In genomic region chr2:169877406-169877805, GRCh38 we compare ENCODE assay signal across 9 cellular contexts. TPM values are rescaled to one million over a fixed set of nuclear protein-coding genes. Genes with fewer than 3 reads are reported as not detected.
A peak's percentile ranks its signal among the peaks of the same experiment; 100 is the strongest.
DNase-seq lines count a peak whose midpoint lies in the region; ATAC-seq, FAIRE-seq and TF ChIP-seq lines count a peak whose summit lies in the region.
"Had no signal": no experiment of that assay in that cellular context is flagged by ENCODE, and none has a peak within 500 bp of the region (broad histone marks: within the 10 kb centered on the region; RNA-seq: fewer than 3 reads in every experiment).

No MANE protein-coding gene starts in this region.

- TF ChIP-seq RAD21 in Ishikawa (IDR thresholded peaks at IDR 0.05; ENCODE audit: low read depth) = peak; percentile 22; the same call in 1 of the 2 replicates
- TF ChIP-seq RAD21 in K562 (CRISPR knock-in tag; conservative IDR thresholded peaks at IDR 0.05 in 1 of 2, IDR thresholded peaks at IDR 0.05 in 1 of 2) = peak; percentile 71 to 91
- TF ChIP-seq RAD21 in liver (IDR thresholded peaks at IDR 0.05) = peak; percentile 80 to 82

- no peak for FAIRE-seq in K562 (lab: Jason Lieb, UNC)

- H4K20me1 ChIP-seq in K562 (replicated peaks; ENCODE audit: control insufficient read depth, insufficient read depth, low read length) = no peaks in the 10 kb centered on the region

- no peak overlapping the region for H3K9ac ChIP-seq in K562 (ENCODE audit: insufficient read depth in 1 of 2, low read depth in 2 of 2, low read length in 2 of 2)
- no peak overlapping the region for H3K9ac ChIP-seq in liver (ENCODE audit: low read depth in 1 of 2, low read length in 2 of 2)

- BruUV-seq in K562 (replicated peaks; lab: Mats Ljungman, UMichigan) = no TSS peak

- TF ChIP-seq POLR2A in K562 (conservative IDR thresholded peaks at IDR 0.05) = no peak

- POLR2A ChIA-PET in K562 (lab: Yijun Ruan, JAX) = interaction anchor here (0.7 to 2.5 kb wide), 10 partner anchors 9 to 62 kb away, joined by 3 to 16 read pairs (median 4); partner anchors contain the start of genes METTL5 and UBR3

- CTCF ChIA-PET in K562 (lab: Yijun Ruan, JAX; ENCODE audit: low intra/inter-chr PET ratio) = interaction anchor here (0.6 to 3.1 kb wide), 6 partner anchors 50 to 425 kb away, joined by 3 to 57 read pairs (median 5); partner anchors contain the start of genes METTL5 and UBR3

- no peak overlapping the region for H3K27ac ChIP-seq in K562 (ENCODE audit: extremely low read depth, low read depth, low read length)
- H3K27ac ChIP-seq in liver (ENCODE audit: low read depth in 1 of 2, low read length in 2 of 2) = no peak overlapping the region

- ATAC-seq in K562 (peak; percentile 86), GM18873 (IDR thresholded peaks at IDR 0.05; ENCODE audit: low FRiP score, unreplicated experiment) (no peak), HG03439 (IDR thresholded peaks at IDR 0.05; ENCODE audit: unreplicated experiment) (no peak)

- intact Hi-C loops in K562 (cut with micrococcal nuclease) = loop anchor here (1.0 to 2.0 kb wide), 3 partner anchors 49 to 425 kb away; no protein-coding TSS in a partner anchor

- H3K79me2 ChIP-seq in K562 (ENCODE audit: control insufficient read depth, insufficient read depth, low read length) = peaks cover 12% of the 10 kb centered on the region; the same call in 1 of the 3 replicates

- peaks cover 38% of the 10 kb centered on the region; the same call in 2 of the 3 replicates for H3K36me3 ChIP-seq in K562 (ENCODE audit: control insufficient read depth, insufficient read depth, low read length)
- H3K36me3 ChIP-seq in liver (ENCODE audit: control insufficient read depth in 4 of 4, insufficient read depth in 3 of 4, low read depth in 1 of 4, low read length in 3 of 4) = peaks cover 0 to 5% (median under 1%) of the 10 kb centered on the region in 4 donors

- no peak overlapping the region for H3K4me3 ChIP-seq in K562
- H3K4me3 ChIP-seq in liver (ENCODE audit: low read depth in 1 of 3, low read length in 3 of 3) = no peak overlapping the region

- TF ChIP-seq CTCF in K562 (IDR thresholded peaks at IDR 0.05 in 2 of 3, conservative IDR thresholded peaks at IDR 0.05 in 1 of 3; ENCODE audit: insufficient read depth in 2 of 3, low read depth in 1 of 3, low read length in 3 of 3) = peak; percentile 53 to 79 (median 68); a peak in 5 of 6 replicates
- TF ChIP-seq CTCF in liver (IDR thresholded peaks at IDR 0.05; ENCODE audit: low read depth, low read length, missing input control) = peak; percentile 49

- no peaks in the 10 kb centered on the region for H3K4me1 ChIP-seq in K562 (replicated peaks in 1 of 2; ENCODE audit: control insufficient read depth in 2 of 2, insufficient read depth in 2 of 2, low read length in 2 of 2)
- H3K4me1 ChIP-seq in liver (ENCODE audit: control insufficient read depth in 4 of 4, insufficient read depth in 4 of 4, low read length in 3 of 4) = no peaks in the 10 kb centered on the region

- no peak for TF ChIP-seq EP300 in Ishikawa (IDR thresholded peaks at IDR 0.05; ENCODE audit: borderline replicate concordance)
- no peak for TF ChIP-seq EP300 in K562 (IDR thresholded peaks at IDR 0.05; ENCODE audit: low read length)

- H3K9me3 ChIP-seq in K562 (replicated peaks; ENCODE audit: control insufficient read depth, insufficient read depth, low read depth, low read length) (no peaks in the 10 kb centered on the region), liver (ENCODE audit: control insufficient read depth in 4 of 4, low read length in 3 of 4) (no peaks in the 10 kb centered on the region)

- in situ Hi-C loops in K562 (cut with MboI) = no loop called here

- no peaks in the 10 kb centered on the region for H3K27me3 ChIP-seq in K562 (ENCODE audit: control insufficient read depth in 2 of 2, insufficient read depth in 2 of 2, low read length in 2 of 2)
- no peaks in the 10 kb centered on the region for H3K27me3 ChIP-seq in liver (ENCODE audit: control insufficient read depth in 4 of 4, insufficient read depth in 4 of 4, low read length in 3 of 4)

- H2AFZ ChIP-seq in K562 (ENCODE audit: low read depth, low read length) = no peak overlapping the region

- H3K9me1 ChIP-seq in K562 (ENCODE audit: control insufficient read depth, insufficient read depth, low read length) = no peaks in the 10 kb centered on the region

- DNase-seq in DMS114 treated with DMSO at 0.1 percent for 48 hours (lab: John Stamatoyannopoulos, UW; ENCODE audit: unreplicated experiment) (peak; percentile 7), K562 (ENCODE audit: extremely low read depth in 1 of 4, low spot score in 3 of 4) (peak in 1 of 4 experiments; percentile 59), kidney glomerular epithelial cell (lab: John Stamatoyannopoulos, UW) (no peak), GM19238 (ENCODE audit: insufficient read length, low spot score) (no peak)
- DNase-seq: NCI-H524 treated with DMSO at 0.1 percent for 48 hours had no signal

- H3K4me2 ChIP-seq in K562 (ENCODE audit: insufficient read depth, low read length) = no peak overlapping the region

TF ChIP-seq in K562, 482 proteins besides CTCF, POLR2A, EP300 and RAD21 (continues in another document):
- TF ChIP-seq ARID3A (IDR thresholded peaks at IDR 0.05; ENCODE audit: borderline replicate concordance, low read depth, low read length) = 0 out of 2 replicates have a peak, but pooled peaks have one; percentile 26

TF ChIP-seq in liver, 16 proteins besides CTCF, POLR2A, EP300 and RAD21 (continues in another document):
- TF ChIP-seq FOXA1 (IDR thresholded peaks at IDR 0.05) (no peak), NR2F2 (IDR thresholded peaks at IDR 0.05) (no peak), ATF3 (IDR thresholded peaks at IDR 0.05) (no peak), SP1 (IDR thresholded peaks at IDR 0.05) (no peak), YY1 (IDR thresholded peaks at IDR 0.05) (no peak), EGR1 (IDR thresholded peaks at IDR 0.05; ENCODE audit: low read depth in 2 of 2) (no peak), HNF4A (conservative IDR thresholded peaks at IDR 0.05) (no peak), TAF1 (conservative IDR thresholded peaks at IDR 0.05) (no peak), ZBTB33 (IDR thresholded peaks at IDR 0.05) (no peak)

RNA-seq across cellular contexts. Expression of gene UBR3, which starts 50.2 kb away (rescaled TPM):
- 63.7 and 297 TPM in 2 replicates for total RNA-seq in K562 (2011; cell fraction: chromatin; rRNA removed; ENCODE audit: low replicate concordance)
- total RNA-seq in K562 (2011; cell fraction: nucleolus; rRNA removed) = 21.8 and 37.4 TPM in 2 replicates
- 66.1 and 81.6 TPM in 2 replicates for total RNA-seq in K562 (2011; cell fraction: nucleoplasm; rRNA removed)
- total RNA-seq in K562 (2014; rRNA removed) (28.5 and 29.2 TPM in 2 replicates), K562 (2014; rRNA removed; fragmentation: Illumina TruSeq; extraction: Trizol) (62.5 and 69.5 TPM in 2 replicates), K562 (2015; rRNA removed; fragmentation: Illumina TruSeq; extraction: Trizol) (58.9 and 63.5 TPM in 2 replicates), K562 (2021) (40.3 and 41.0 TPM in 2 replicates), liver (10 to 100 TPM; 34.3 to 69.4 TPM)
- polyA plus RNA-seq in K562 (2011; rRNA removed) (26.8 and 40.4 TPM in 2 replicates), K562 (2014; fragmentation: Illumina TruSeq; extraction: Trizol) (34.4 and 43.1 TPM in 2 replicates), K562 (2014; fragmentation: Nextera tagmentation; extraction: Ambion mirVana) (10 to 100 TPM; 14.4 to 14.5 TPM), K562 (2014; rRNA removed) (20.6 and 20.7 TPM in 2 replicates), liver (10 to 100 TPM in 1 of 2 donors, 1 to 10 TPM in 1; 8.5 to 22.5 TPM)
- 8.0 and 12.8 TPM in 2 replicates for polyA plus RNA-seq in K562 (2011; cell fraction: cytosol; rRNA removed)
- polyA plus RNA-seq in K562 (2011; cell fraction: nucleus; rRNA removed) = 23.0 and 27.8 TPM in 2 replicates
- 20.9 and 24.3 TPM in 2 replicates for polyA plus RNA-seq in K562 (2012)
- polyA minus RNA-seq in K562 (2011; rRNA and poly(A)+ RNA removed) = 124 and 136 TPM in 2 replicates
- polyA minus RNA-seq in K562 (2011; cell fraction: cytosol; rRNA and poly(A)+ RNA removed) = 31.0 and 48.4 TPM in 2 replicates
- 71.8 and 96.9 TPM in 2 replicates for polyA minus RNA-seq in K562 (2011; cell fraction: nucleus; rRNA and poly(A)+ RNA removed)

RNA-seq across cellular contexts. Expression of gene METTL5, which starts 52.7 kb away (rescaled TPM):
- total RNA-seq in K562 (2011; cell fraction: chromatin; rRNA removed; ENCODE audit: low replicate concordance) = 30.6 and 53.9 TPM in 2 replicates
- 27.5 and 28.0 TPM in 2 replicates for total RNA-seq in K562 (2011; cell fraction: nucleolus; rRNA removed)
- total RNA-seq in K562 (2011; cell fraction: nucleoplasm; rRNA removed) = 39.8 and 55.0 TPM in 2 replicates
- total RNA-seq in K562 (2014; rRNA removed) (135 and 149 TPM in 2 replicates), K562 (2014; rRNA removed; fragmentation: Illumina TruSeq; extraction: Trizol) (224 and 259 TPM in 2 replicates), K562 (2015; rRNA removed; fragmentation: Illumina TruSeq; extraction: Trizol) (163 and 182 TPM in 2 replicates), K562 (2021) (177 and 193 TPM in 2 replicates), liver (10 to 100 TPM; 15.4 to 25.7 TPM)
- polyA plus RNA-seq in K562 (2011; rRNA removed) (141 and 191 TPM in 2 replicates), K562 (2014; fragmentation: Illumina TruSeq; extraction: Trizol) (202 and 235 TPM in 2 replicates), K562 (2014; fragmentation: Nextera tagmentation; extraction: Ambion mirVana) (100 to 1,000 TPM; 366 to 471 TPM), K562 (2014; rRNA removed) (211 and 229 TPM in 2 replicates), liver (10 to 100 TPM; 19.9 to 35.6 TPM)
- polyA plus RNA-seq in K562 (2011; cell fraction: cytosol; rRNA removed) = 44.8 and 82.3 TPM in 2 replicates
- polyA plus RNA-seq in K562 (2011; cell fraction: nucleus; rRNA removed) = 36.1 and 39.1 TPM in 2 replicates
- 147 and 206 TPM in 2 replicates for polyA plus RNA-seq in K562 (2012)
- polyA minus RNA-seq in K562 (2011; rRNA and poly(A)+ RNA removed) = 99.5 and 107 TPM in 2 replicates
- 33.9 and 37.9 TPM in 2 replicates for polyA minus RNA-seq in K562 (2011; cell fraction: cytosol; rRNA and poly(A)+ RNA removed)
- 23.4 and 34.3 TPM in 2 replicates for polyA minus RNA-seq in K562 (2011; cell fraction: nucleus; rRNA and poly(A)+ RNA removed)
